ENCODE assay signal across 1 cellular context in genomic region chr12:46585854-46586621, GRCh38.
TF ChIP-seq lines count a peak whose summit lies in the region.

No MANE protein-coding gene starts in this region.

TF ChIP-seq in HepG2, 621 proteins besides CTCF, POLR2A, EP300 and RAD21 (continued from another document and continues in another):
- peak; percentile 91; the same call in 1 of the 2 replicates for TF ChIP-seq MTA1 (CRISPR knock-in tag; IDR thresholded peaks at IDR 0.05; ENCODE audit: borderline replicate concordance)
- peak; percentile 51; the same call in 1 of the 2 replicates for TF ChIP-seq ZNF572 (CRISPR knock-in tag; IDR thresholded peaks at IDR 0.05)
- TF ChIP-seq TCF7 (IDR thresholded peaks at IDR 0.05; ENCODE audit: low read depth), result peak; percentile 41; the same call in 1 of the 2 replicates
- no peak for TF ChIP-seq THYN1 (CRISPR knock-in tag; IDR thresholded peaks at IDR 0.05; ENCODE audit: borderline replicate concordance, low read depth)
- no peak for TF ChIP-seq TBP (CRISPR knock-in tag; IDR thresholded peaks at IDR 0.05)
- TF ChIP-seq, protein P1, sequence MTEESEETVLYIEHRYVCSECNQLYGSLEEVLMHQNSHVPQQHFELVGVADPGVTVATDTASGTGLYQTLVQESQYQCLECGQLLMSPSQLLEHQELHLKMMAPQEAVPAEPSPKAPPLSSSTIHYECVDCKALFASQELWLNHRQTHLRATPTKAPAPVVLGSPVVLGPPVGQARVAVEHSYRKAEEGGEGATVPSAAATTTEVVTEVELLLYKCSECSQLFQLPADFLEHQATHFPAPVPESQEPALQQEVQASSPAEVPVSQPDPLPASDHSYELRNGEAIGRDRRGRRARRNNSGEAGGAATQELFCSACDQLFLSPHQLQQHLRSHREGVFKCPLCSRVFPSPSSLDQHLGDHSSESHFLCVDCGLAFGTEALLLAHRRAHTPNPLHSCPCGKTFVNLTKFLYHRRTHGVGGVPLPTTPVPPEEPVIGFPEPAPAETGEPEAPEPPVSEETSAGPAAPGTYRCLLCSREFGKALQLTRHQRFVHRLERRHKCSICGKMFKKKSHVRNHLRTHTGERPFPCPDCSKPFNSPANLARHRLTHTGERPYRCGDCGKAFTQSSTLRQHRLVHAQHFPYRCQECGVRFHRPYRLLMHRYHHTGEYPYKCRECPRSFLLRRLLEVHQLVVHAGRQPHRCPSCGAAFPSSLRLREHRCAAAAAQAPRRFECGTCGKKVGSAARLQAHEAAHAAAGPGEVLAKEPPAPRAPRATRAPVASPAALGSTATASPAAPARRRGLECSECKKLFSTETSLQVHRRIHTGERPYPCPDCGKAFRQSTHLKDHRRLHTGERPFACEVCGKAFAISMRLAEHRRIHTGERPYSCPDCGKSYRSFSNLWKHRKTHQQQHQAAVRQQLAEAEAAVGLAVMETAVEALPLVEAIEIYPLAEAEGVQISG (CRISPR knock-in tag; IDR thresholded peaks at IDR 0.05), result peak; percentile 52; the same call in 1 of the 2 replicates
- no peak for TF ChIP-seq SNAPC2 (CRISPR knock-in tag; IDR thresholded peaks at IDR 0.05)
- no peak for TF ChIP-seq MIXL1 (CRISPR knock-in tag; IDR thresholded peaks at IDR 0.05)
- no peak for TF ChIP-seq TOPORS (CRISPR knock-in tag; IDR thresholded peaks at IDR 0.05)
- no peak for TF ChIP-seq ZNF720 (CRISPR knock-in tag; IDR thresholded peaks at IDR 0.05)
- TF ChIP-seq RORA (CRISPR knock-in tag; IDR thresholded peaks at IDR 0.05), result no peak
- TF ChIP-seq ZFX (CRISPR knock-in tag; IDR thresholded peaks at IDR 0.05; ENCODE audit: low read depth), result peak; percentile 90
- TF ChIP-seq RBM22 (optimal IDR thresholded peaks at IDR 0.05; ENCODE audit: low read length), result no peak
- TF ChIP-seq, protein P2, sequence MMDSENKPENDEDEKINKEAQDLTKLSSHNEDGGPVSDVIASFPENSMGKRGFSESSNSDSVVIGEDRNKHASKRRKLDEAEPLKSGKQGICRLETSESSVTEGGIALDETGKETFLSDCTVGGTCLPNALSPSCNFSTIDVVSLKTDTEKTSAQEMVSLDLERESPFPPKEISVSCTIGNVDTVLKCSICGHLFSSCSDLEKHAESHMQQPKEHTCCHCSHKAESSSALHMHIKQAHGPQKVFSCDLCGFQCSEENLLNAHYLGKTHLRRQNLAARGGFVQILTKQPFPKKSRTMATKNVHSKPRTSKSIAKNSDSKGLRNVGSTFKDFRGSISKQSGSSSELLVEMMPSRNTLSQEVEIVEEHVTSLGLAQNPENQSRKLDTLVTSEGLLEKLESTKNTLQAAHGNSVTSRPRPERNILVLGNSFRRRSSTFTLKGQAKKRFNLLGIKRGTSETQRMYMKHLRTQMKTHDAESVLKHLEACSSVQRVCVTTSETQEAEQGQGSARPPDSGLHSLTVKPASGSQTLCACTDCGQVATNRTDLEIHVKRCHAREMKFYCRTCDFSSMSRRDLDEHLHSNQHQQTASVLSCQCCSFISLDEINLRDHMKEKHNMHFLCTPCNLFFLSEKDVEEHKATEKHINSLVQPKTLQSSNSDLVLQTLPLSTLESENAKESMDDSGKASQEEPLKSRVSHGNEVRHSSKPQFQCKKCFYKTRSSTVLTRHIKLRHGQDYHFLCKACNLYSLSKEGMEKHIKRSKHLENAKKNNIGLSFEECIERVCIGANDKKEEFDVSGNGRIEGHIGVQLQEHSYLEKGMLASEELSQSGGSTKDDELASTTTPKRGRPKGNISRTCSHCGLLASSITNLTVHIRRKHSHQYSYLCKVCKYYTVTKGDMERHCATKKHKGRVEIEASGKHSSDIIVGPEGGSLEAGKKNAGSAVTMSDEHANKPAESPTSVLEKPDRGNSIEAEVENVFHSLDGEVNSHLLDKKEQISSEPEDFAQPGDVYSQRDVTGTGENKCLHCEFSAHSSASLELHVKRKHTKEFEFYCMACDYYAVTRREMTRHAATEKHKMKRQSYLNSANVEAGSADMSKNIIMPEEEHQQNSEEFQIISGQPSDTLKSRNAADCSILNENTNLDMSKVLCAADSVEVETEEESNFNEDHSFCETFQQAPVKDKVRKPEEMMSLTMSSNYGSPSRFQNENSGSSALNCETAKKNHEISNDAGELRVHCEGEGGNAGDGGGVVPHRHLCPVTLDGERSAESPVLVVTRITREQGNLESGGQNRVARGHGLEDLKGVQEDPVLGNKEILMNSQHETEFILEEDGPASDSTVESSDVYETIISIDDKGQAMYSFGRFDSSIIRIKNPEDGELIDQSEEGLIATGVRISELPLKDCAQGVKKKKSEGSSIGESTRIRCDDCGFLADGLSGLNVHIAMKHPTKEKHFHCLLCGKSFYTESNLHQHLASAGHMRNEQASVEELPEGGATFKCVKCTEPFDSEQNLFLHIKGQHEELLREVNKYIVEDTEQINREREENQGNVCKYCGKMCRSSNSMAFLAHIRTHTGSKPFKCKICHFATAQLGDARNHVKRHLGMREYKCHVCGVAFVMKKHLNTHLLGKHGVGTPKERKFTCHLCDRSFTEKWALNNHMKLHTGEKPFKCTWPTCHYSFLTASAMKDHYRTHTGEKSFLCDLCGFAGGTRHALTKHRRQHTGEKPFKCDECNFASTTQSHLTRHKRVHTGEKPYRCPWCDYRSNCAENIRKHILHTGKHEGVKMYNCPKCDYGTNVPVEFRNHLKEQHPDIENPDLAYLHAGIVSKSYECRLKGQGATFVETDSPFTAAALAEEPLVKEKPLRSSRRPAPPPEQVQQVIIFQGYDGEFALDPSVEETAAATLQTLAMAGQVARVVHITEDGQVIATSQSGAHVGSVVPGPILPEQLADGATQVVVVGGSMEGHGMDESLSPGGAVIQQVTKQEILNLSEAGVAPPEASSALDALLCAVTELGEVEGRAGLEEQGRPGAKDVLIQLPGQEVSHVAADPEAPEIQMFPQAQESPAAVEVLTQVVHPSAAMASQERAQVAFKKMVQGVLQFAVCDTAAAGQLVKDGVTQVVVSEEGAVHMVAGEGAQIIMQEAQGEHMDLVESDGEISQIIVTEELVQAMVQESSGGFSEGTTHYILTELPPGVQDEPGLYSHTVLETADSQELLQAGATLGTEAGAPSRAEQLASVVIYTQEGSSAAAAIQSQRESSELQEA (CRISPR knock-in tag; IDR thresholded peaks at IDR 0.05; ENCODE audit: not compliant biosample characterization), result no peak
- peak; percentile 93 for TF ChIP-seq ZNF317 (CRISPR knock-in tag; IDR thresholded peaks at IDR 0.05)
- TF ChIP-seq, protein P3, sequence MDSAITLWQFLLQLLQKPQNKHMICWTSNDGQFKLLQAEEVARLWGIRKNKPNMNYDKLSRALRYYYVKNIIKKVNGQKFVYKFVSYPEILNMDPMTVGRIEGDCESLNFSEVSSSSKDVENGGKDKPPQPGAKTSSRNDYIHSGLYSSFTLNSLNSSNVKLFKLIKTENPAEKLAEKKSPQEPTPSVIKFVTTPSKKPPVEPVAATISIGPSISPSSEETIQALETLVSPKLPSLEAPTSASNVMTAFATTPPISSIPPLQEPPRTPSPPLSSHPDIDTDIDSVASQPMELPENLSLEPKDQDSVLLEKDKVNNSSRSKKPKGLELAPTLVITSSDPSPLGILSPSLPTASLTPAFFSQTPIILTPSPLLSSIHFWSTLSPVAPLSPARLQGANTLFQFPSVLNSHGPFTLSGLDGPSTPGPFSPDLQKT (CRISPR knock-in tag; IDR thresholded peaks at IDR 0.05; ENCODE audit: borderline replicate concordance), result no peak
- TF ChIP-seq HOXA3 (CRISPR knock-in tag; IDR thresholded peaks at IDR 0.05), result peak; percentile 84
- no peak for TF ChIP-seq JUND (CRISPR knock-in tag; IDR thresholded peaks at IDR 0.05)
- no peak for TF ChIP-seq LCORL (IDR thresholded peaks at IDR 0.05)
- no peak for TF ChIP-seq LCORL (CRISPR knock-in tag; IDR thresholded peaks at IDR 0.05)
- TF ChIP-seq ZNF562 (CRISPR knock-in tag; IDR thresholded peaks at IDR 0.05; ENCODE audit: borderline replicate concordance), result no peak
- no peak for TF ChIP-seq TBL1XR1 (IDR thresholded peaks at IDR 0.05; ENCODE audit: borderline replicate concordance, low read length, partially characterized antibody)
- TF ChIP-seq ZNF451 (CRISPR knock-in tag; IDR thresholded peaks at IDR 0.05), result no peak
- no peak for TF ChIP-seq NONO (IDR thresholded peaks at IDR 0.05)
- TF ChIP-seq NONO (CRISPR knock-in tag; conservative IDR thresholded peaks at IDR 0.05), result 0 out of 2 replicates have a peak, but pooled peaks have one; percentile 41
- TF ChIP-seq HIVEP1 (CRISPR knock-in tag; IDR thresholded peaks at IDR 0.05), result peak; percentile 68; the same call in 1 of the 2 replicates
- no peak for TF ChIP-seq ZNF230 (CRISPR knock-in tag; IDR thresholded peaks at IDR 0.05)
- TF ChIP-seq ATF7-NPFF (CRISPR knock-in tag; IDR thresholded peaks at IDR 0.05; ENCODE audit: low read depth), result 0 out of 2 replicates have a peak, but pooled peaks have one; percentile 60
- no peak for TF ChIP-seq ZNF24 (IDR thresholded peaks at IDR 0.05)
- TF ChIP-seq ZSCAN21 (CRISPR knock-in tag; IDR thresholded peaks at IDR 0.05; ENCODE audit: borderline replicate concordance), result no peak
- 0 out of 2 replicates have a peak, but pooled peaks have one; percentile 63 for TF ChIP-seq THRA (CRISPR knock-in tag; IDR thresholded peaks at IDR 0.05; ENCODE audit: borderline replicate concordance)
- TF ChIP-seq ZFYVE20 (CRISPR knock-in tag; IDR thresholded peaks at IDR 0.05; ENCODE audit: borderline replicate concordance, low read depth), result no peak
- 0 out of 2 replicates have a peak, but pooled peaks have one; percentile 75 for TF ChIP-seq RXRA (CRISPR knock-in tag; IDR thresholded peaks at IDR 0.05)
- TF ChIP-seq AGO1 (IDR thresholded peaks at IDR 0.05; ENCODE audit: low read depth, low read length, poor library complexity, severe bottlenecking), result no peak
- TF ChIP-seq ZNF879 (CRISPR knock-in tag; IDR thresholded peaks at IDR 0.05), result no peak
- 0 out of 2 replicates have a peak, but pooled peaks have one; percentile 18 for TF ChIP-seq ARNTL (CRISPR knock-in tag; IDR thresholded peaks at IDR 0.05)
- TF ChIP-seq SMYD3 (CRISPR knock-in tag; IDR thresholded peaks at IDR 0.05), result no peak
- TF ChIP-seq ZNF496 (CRISPR knock-in tag; IDR thresholded peaks at IDR 0.05; ENCODE audit: insufficient replicate concordance), result no peak
- TF ChIP-seq HDAC2 (CRISPR knock-in tag; IDR thresholded peaks at IDR 0.05), result peak; percentile 91
- no peak for TF ChIP-seq ZNF83 (CRISPR knock-in tag; IDR thresholded peaks at IDR 0.05; ENCODE audit: borderline replicate concordance)
- TF ChIP-seq GATA4 (IDR thresholded peaks at IDR 0.05; ENCODE audit: borderline replicate concordance, low read depth), result no peak
- no peak for TF ChIP-seq ADNP (CRISPR knock-in tag; IDR thresholded peaks at IDR 0.05)
- TF ChIP-seq MLX (CRISPR knock-in tag; IDR thresholded peaks at IDR 0.05), result no peak
- TF ChIP-seq, protein P4, sequence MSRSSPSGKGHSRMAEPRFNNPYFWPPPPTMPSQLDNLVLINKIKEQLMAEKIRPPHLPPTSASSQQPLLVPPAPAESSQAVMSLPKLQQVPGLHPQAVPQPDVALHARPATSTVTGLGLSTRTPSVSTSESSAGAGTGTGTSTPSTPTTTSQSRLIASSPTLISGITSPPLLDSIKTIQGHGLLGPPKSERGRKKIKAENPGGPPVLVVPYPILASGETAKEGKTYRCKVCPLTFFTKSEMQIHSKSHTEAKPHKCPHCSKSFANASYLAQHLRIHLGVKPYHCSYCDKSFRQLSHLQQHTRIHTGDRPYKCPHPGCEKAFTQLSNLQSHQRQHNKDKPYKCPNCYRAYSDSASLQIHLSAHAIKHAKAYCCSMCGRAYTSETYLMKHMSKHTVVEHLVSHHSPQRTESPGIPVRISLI (CRISPR knock-in tag; IDR thresholded peaks at IDR 0.05; ENCODE audit: borderline replicate concordance), result no peak
- TF ChIP-seq CHD2 (IDR thresholded peaks at IDR 0.05; ENCODE audit: low read depth, low read length), result no peak
- no peak for TF ChIP-seq ZNF430 (CRISPR knock-in tag; IDR thresholded peaks at IDR 0.05)
- TF ChIP-seq CCDC6 (CRISPR knock-in tag; IDR thresholded peaks at IDR 0.05), result no peak
- no peak for TF ChIP-seq EZH2 (conservative IDR thresholded peaks at IDR 0.05; ENCODE audit: low read depth, low read length)
- TF ChIP-seq JARID2 (CRISPR knock-in tag; IDR thresholded peaks at IDR 0.05; ENCODE audit: insufficient replicate concordance), result no peak
- TF ChIP-seq HNRNPLL (IDR thresholded peaks at IDR 0.05; ENCODE audit: low read depth, low read length, poor library complexity, severe bottlenecking), result no peak
- TF ChIP-seq ZNF776 (CRISPR knock-in tag; IDR thresholded peaks at IDR 0.05), result no peak
- no peak for TF ChIP-seq MAFG (CRISPR knock-in tag; IDR thresholded peaks at IDR 0.05)
- no peak for TF ChIP-seq ETV6 (CRISPR knock-in tag; conservative IDR thresholded peaks at IDR 0.05)
- TF ChIP-seq ZBTB3 (CRISPR knock-in tag; IDR thresholded peaks at IDR 0.05; ENCODE audit: borderline replicate concordance, low read depth), result no peak
- no peak for TF ChIP-seq NR2C2 (CRISPR knock-in tag; IDR thresholded peaks at IDR 0.05; ENCODE audit: borderline replicate concordance)
- TF ChIP-seq KLF11 (CRISPR knock-in tag; IDR thresholded peaks at IDR 0.05), result no peak
- no peak for TF ChIP-seq ZNF546 (CRISPR knock-in tag; conservative IDR thresholded peaks at IDR 0.05)
- no peak for TF ChIP-seq WIZ (CRISPR knock-in tag; IDR thresholded peaks at IDR 0.05)
- TF ChIP-seq ZNF503 (CRISPR knock-in tag; IDR thresholded peaks at IDR 0.05), result no peak
- TF ChIP-seq MXI1 (IDR thresholded peaks at IDR 0.05; ENCODE audit: borderline replicate concordance, low read depth, low read length), result no peak
